Comparison of ENCODE assay signal across 9 cellular contexts in genomic region chr12:43337571-43338497, GRCh38.
DNase-seq lines count a peak whose midpoint lies in the region; ATAC-seq and TF ChIP-seq lines count a peak whose summit lies in the region.
"Had no signal": no experiment of that assay in that cellular context is flagged by ENCODE, and none has a peak within 500 bp of the region (broad histone marks: within the 10 kb centered on the region; RNA-seq: fewer than 3 reads in every experiment).

No MANE protein-coding gene starts in this region.

- CTCF ChIA-PET in HEK293 (lab: Yijun Ruan, JAX) = interaction anchor here (0.5 to 3.8 kb wide), 19 partner anchors 8 to 1207 kb away, joined by 3 to 12 read pairs (median 3); no protein-coding TSS in a partner anchor

- POLR2A ChIA-PET in HEK293 (lab: Yijun Ruan, JAX) = no interaction called here

- no peak for TF ChIP-seq CTCF in HEK293 (tag by site-specific recombination; IDR thresholded peaks at IDR 0.05)

- H3K27me3 ChIP-seq in SJCRH30 = no peaks in the 10 kb centered on the region

- DNase-seq in mucosa of gallbladder (ENCODE audit: low spot score) = peak; percentile 14
- no peak for DNase-seq in RKO (ENCODE audit: low spot score)
- no peak for DNase-seq in NCI-H1930 (lab: John Stamatoyannopoulos, UW)
- DNase-seq in SJCRH30 = no peak
- DNase-seq in NCI-H226 = no peak
- DNase-seq: activated CD8-positive, alpha-beta memory T cell treated with anti-CD3 and anti-CD28 coated beads, Interleukin-2, amount 50 U/mL, for 4 hours had no signal

- H3K4me3 ChIP-seq in HEK293 (ENCODE audit: low read depth, low read length) = no peak overlapping the region
- no peak overlapping the region for H3K4me3 ChIP-seq in SJCRH30

- H3K9me3 ChIP-seq in HEK293 (ENCODE audit: control insufficient read depth, insufficient read depth, low read depth, low read length) = no peaks in the 10 kb centered on the region
- no peaks in the 10 kb centered on the region for H3K9me3 ChIP-seq in SJCRH30 (replicated peaks)

- H3K27ac ChIP-seq in HEK293 (ENCODE audit: extremely low read depth, low read depth, low read length) (peak overlapping the region; percentile 22; the same call in 1 of the 2 replicates), SJCRH30 (no peak overlapping the region)

- ATAC-seq in GM18867 (IDR thresholded peaks at IDR 0.05; ENCODE audit: unreplicated experiment) (peak; percentile 60), HG03575 (IDR thresholded peaks at IDR 0.05; ENCODE audit: extremely low read depth, insufficient number of reproducible peaks, low FRiP score, unreplicated experiment) (peak; percentile 55)

- H3K36me3 ChIP-seq in HEK293 (ENCODE audit: control insufficient read depth in 2 of 2, insufficient read depth in 1 of 2, low read length in 2 of 2) (no peaks in the 10 kb centered on the region), SJCRH30 (no peaks in the 10 kb centered on the region)

- H3K4me1 ChIP-seq in HEK293 (ENCODE audit: control insufficient read depth, insufficient read depth, low read length) (peaks cover 13% of the 10 kb centered on the region), SJCRH30 (no peaks in the 10 kb centered on the region)

TF ChIP-seq in HEK293, 187 proteins besides CTCF, POLR2A, EP300 and RAD21:
- TF ChIP-seq ZNF548 (tag by site-specific recombination; IDR thresholded peaks at IDR 0.05) (no peak), ZNF292 (tag by site-specific recombination; IDR thresholded peaks at IDR 0.05; ENCODE audit: borderline replicate concordance, low read depth) (no peak), PBX3 (CRISPR knock-in tag; IDR thresholded peaks at IDR 0.05) (no peak), ZNF324 (tag by site-specific recombination; IDR thresholded peaks at IDR 0.05) (no peak), ZNF76 (tag by site-specific recombination; IDR thresholded peaks at IDR 0.05; ENCODE audit: borderline replicate concordance, low read depth) (no peak), ZNF157 (tag by site-specific recombination; IDR thresholded peaks at IDR 0.05) (no peak), KLF17 (tag by site-specific recombination; IDR thresholded peaks at IDR 0.05) (no peak)
